8 cellular contexts compared by ENCODE assay signal in genomic region chr19:57578487-57579205, GRCh38. TPM values are rescaled to one million over a fixed set of nuclear protein-coding genes. Genes with fewer than 3 reads are reported as not detected.
DNase-seq lines count a peak whose midpoint lies in the region; ATAC-seq and TF ChIP-seq lines count a peak whose summit lies in the region.

Gene ZNF416 (minus strand): TSS chr19:57578911. CDS start chr19:57578704, 207 bp downstream.

- H3K36me3 Mint-ChIP-seq in activated naive CD8-positive, alpha-beta T cell treated with anti-CD3 and anti-CD28 coated beads, Interleukin-2, amount 10 ng/mL, durations not matched to agents 7 days and 5 days = peaks cover 41% of the 10 kb centered on the region
- peaks cover 43% of the 10 kb centered on the region for H3K36me3 Mint-ChIP-seq in osteocyte (ENCODE audit: unreplicated experiment)

- no peaks in the 10 kb centered on the region for H3K9me3 ChIP-seq in thyroid gland

- H3K4me3 ChIP-seq in GM12864 (ENCODE audit: low read depth, low read length) = peak within 1 kb of the TSS; percentile 88
- H3K4me3 ChIP-seq in thyroid gland (replicated peaks in 1 of 3) = peak within 1 kb of the TSS; percentile 70 to 96 (median 86)

- TF ChIP-seq CTCF in GM12864 (IDR thresholded peaks at IDR 0.05; ENCODE audit: low read depth, low read length, missing control alignments) (peak; percentile 1), osteocyte (IDR thresholded peaks at IDR 0.05) (peak; percentile 38), thyroid gland (IDR thresholded peaks at IDR 0.05) (peak in 2 of 6 experiments; percentile 8 to 35)

- peak in 1 of 2 donors; percentile 40 for TF ChIP-seq POLR2A in thyroid gland (IDR thresholded peaks at IDR 0.05)

- POLR2A ChIA-PET in activated naive CD8-positive, alpha-beta T cell treated with anti-CD3 and anti-CD28 coated beads, Interleukin-2, amount 10 ng/mL, durations not matched to agents 7 days and 5 days (lab: Charles Lee) = interaction anchor here (0.6 to 1.4 kb wide), 4 partner anchors 55 to 424 kb away, joined by 3 to 5 read pairs (median 4); partner anchors contain the start of genes ZNF211, ZNF606 and ZNF773

- H3K27me3 Mint-ChIP-seq in activated naive CD8-positive, alpha-beta T cell treated with anti-CD3 and anti-CD28 coated beads, Interleukin-2, amount 10 ng/mL, durations not matched to agents 7 days and 5 days = no peaks in the 10 kb centered on the region
- H3K27me3 Mint-ChIP-seq in osteocyte (ENCODE audit: unreplicated experiment) = no peaks in the 10 kb centered on the region

- peaks cover 44% of the 10 kb centered on the region for H3K9me3 Mint-ChIP-seq in activated naive CD8-positive, alpha-beta T cell treated with anti-CD3 and anti-CD28 coated beads, Interleukin-2, amount 10 ng/mL, durations not matched to agents 7 days and 5 days
- H3K9me3 Mint-ChIP-seq in osteocyte (ENCODE audit: unreplicated experiment) = peaks cover 47% of the 10 kb centered on the region

- 0 to 1% methylated on average over 19 to 26 of the region's 62 CpGs for WGBS in thyroid gland, 2 donors

- ATAC-seq in HG02642 (IDR thresholded peaks at IDR 0.05; ENCODE audit: poor library complexity, unreplicated experiment) (peak; percentile 96), Right ventricle myocardium inferior (peak; percentile 98)
- ATAC-seq in activated naive CD8-positive, alpha-beta T cell treated with anti-CD3 and anti-CD28 coated beads, Interleukin-2, amount 10 ng/mL, durations not matched to agents 7 days and 5 days (ENCODE audit: low read depth) = peak; percentile 82

- peak within 1 kb of the TSS; percentile 81 for H3K27ac Mint-ChIP-seq in activated naive CD8-positive, alpha-beta T cell treated with anti-CD3 and anti-CD28 coated beads, Interleukin-2, amount 10 ng/mL, durations not matched to agents 7 days and 5 days
- H3K27ac Mint-ChIP-seq in osteocyte (ENCODE audit: unreplicated experiment) = peak within 1 kb of the TSS; percentile 90

- H3K4me1 ChIP-seq in thyroid gland = peaks cover 14 to 15% of the 10 kb centered on the region in 2 donors

- peaks cover 26 to 31% of the 10 kb centered on the region in 2 donors for H3K36me3 ChIP-seq in thyroid gland

- H3K4me3 Mint-ChIP-seq in activated naive CD8-positive, alpha-beta T cell treated with anti-CD3 and anti-CD28 coated beads, Interleukin-2, amount 10 ng/mL, durations not matched to agents 7 days and 5 days = peak within 1 kb of the TSS; percentile 84
- H3K4me3 Mint-ChIP-seq in osteocyte (ENCODE audit: unreplicated experiment) = peak within 1 kb of the TSS; percentile 77

- intact Hi-C loops in Right ventricle myocardium inferior (cut with DNase I) (loop anchor here (2.0 kb wide), 2 partner anchors 20 to 54 kb away; partner anchors contain the start of genes ZNF211 and ZNF550), thyroid gland (cut with DNase I) (no loop called here)

- DNase-seq in GM12864 (ENCODE audit: low read depth) (peak; percentile 99), NCI-H1105 (lab: John Stamatoyannopoulos, UW) (peak; percentile 98), SKM-1 treated with dmso at 0.1 percent for 144 hours (lab: John Stamatoyannopoulos, UW; ENCODE audit: unreplicated experiment) (peak; percentile 86), Right ventricle myocardium inferior (ENCODE audit: missing footprints) (peak; percentile 98), osteocyte (ENCODE audit: extremely low spot score, unreplicated experiment) (peak; percentile 97), thyroid gland (peak; percentile 98)
- peak; percentile 86 for DNase-seq in activated naive CD8-positive, alpha-beta T cell treated with anti-CD3 and anti-CD28 coated beads, Interleukin-2, amount 10 ng/mL, durations not matched to agents 7 days and 5 days

- H3K27me3 ChIP-seq in thyroid gland = no peaks in the 10 kb centered on the region

- H3K4me1 Mint-ChIP-seq in activated naive CD8-positive, alpha-beta T cell treated with anti-CD3 and anti-CD28 coated beads, Interleukin-2, amount 10 ng/mL, durations not matched to agents 7 days and 5 days = peaks cover 20% of the 10 kb centered on the region
- peaks cover 14% of the 10 kb centered on the region for H3K4me1 Mint-ChIP-seq in osteocyte (ENCODE audit: unreplicated experiment)

- peak within 1 kb of the TSS in 2 of 3 donors; percentile 53 to 54 for H3K27ac ChIP-seq in thyroid gland

RNA-seq across cellular contexts. Expression of gene ZNF416, which starts in this region (rescaled TPM):
- total RNA-seq in activated naive CD8-positive, alpha-beta T cell treated with anti-CD3 and anti-CD28 coated beads, Interleukin-2, amount 10 ng/mL, durations not matched to agents 7 days and 5 days = 10 to 100 TPM in 1 of 2 experiments, 1 to 10 TPM in 1; 10.0 to 10.5 TPM
- total RNA-seq in Right ventricle myocardium inferior (4.3 TPM), osteocyte (6.5 and 6.8 TPM in 2 replicates), thyroid gland (10 to 100 TPM in 1 of 4 donors, 1 to 10 TPM in 3; 5.2 to 10.9 (median 7.2) TPM)

Comparison
In these comparisons a context has a peak if more than half of its experiments do, and no peak if none do; other contexts are left out.
1. Peak in every context shown above with its lines: DNase-seq, ATAC-seq, H3K4me3 ChIP-seq and H3K27ac ChIP-seq.